9 cellular contexts compared by ENCODE assay signal in genomic region chr2:237590272-237591020, GRCh38. TPM values are rescaled to one million over a fixed set of nuclear protein-coding genes. Genes with fewer than 3 reads are reported as not detected.
DNase-seq lines count a peak whose midpoint lies in the region; FAIRE-seq lines count a peak whose summit lies in the region.
"Had no signal": no experiment of that assay in that cellular context is flagged by ENCODE, and none has a peak within 500 bp of the region (broad histone marks: within the 10 kb centered on the region; RNA-seq: fewer than 3 reads in every experiment).

RAB17 (minus strand) TSS chr2:237590734; CDS start chr2:237586154, 4,580 bp downstream.

- H3K27me3 ChIP-seq in layer of hippocampus (ENCODE audit: control insufficient read depth, insufficient read depth, low read length), result no peaks in the 10 kb centered on the region

- H3K36me3 Mint-ChIP-seq in activated CD4-positive, alpha-beta T cell treated with anti-CD3 and anti-CD28 coated beads, Interleukin-2, amount 10 ng/mL, durations not matched to agents 24 days and 14 days (ENCODE audit: low read depth), result no peaks in the 10 kb centered on the region

- peak within 1 kb of the TSS; percentile 4 for H3K27ac ChIP-seq in layer of hippocampus (ENCODE audit: low read depth, low read length)

- H3K9me3 Mint-ChIP-seq in activated CD4-positive, alpha-beta T cell treated with anti-CD3 and anti-CD28 coated beads, Interleukin-2, amount 10 ng/mL, durations not matched to agents 24 days and 14 days, result no peaks in the 10 kb centered on the region

- peaks cover 10% of the 10 kb centered on the region for H3K4me1 Mint-ChIP-seq in activated CD4-positive, alpha-beta T cell treated with anti-CD3 and anti-CD28 coated beads, Interleukin-2, amount 10 ng/mL, durations not matched to agents 24 days and 14 days

- no peak for FAIRE-seq in urothelium cell line (lab: Jason Lieb, UNC)

- no peak for DNase-seq in activated CD4-positive, alpha-beta T cell treated with anti-CD3 and anti-CD28 coated beads, Interleukin-2, amount 10 ng/mL, durations not matched to agents 24 days and 14 days
- no peak for DNase-seq in activated CD4-positive, alpha-beta T cell treated with anti-CD3 and anti-CD28 coated beads for 4 hours
- peak; percentile 65 for DNase-seq in astrocyte of the hippocampus (ENCODE audit: low read depth, low spot score)
- peak; percentile 54 for DNase-seq in urothelium cell line (ENCODE audit: low spot score)
- DNase-seq in amniotic stem cell (lab: John Stamatoyannopoulos, UW), result no peak
- no peak for DNase-seq in NCI-H1694 treated with DMSO at 0.1 percent for 48 hours (lab: John Stamatoyannopoulos, UW)
- no peak for DNase-seq in stimulated activated CD4-positive, alpha-beta T cell treated with anti-CD3 and anti-CD28 coated beads, Interleukin-4, amount 100 ng/mL, for 1 hour

- H3K27me3 Mint-ChIP-seq in activated CD4-positive, alpha-beta T cell treated with anti-CD3 and anti-CD28 coated beads, Interleukin-2, amount 10 ng/mL, durations not matched to agents 24 days and 14 days, result peaks cover 14% of the 10 kb centered on the region

- intact Hi-C loops in activated CD4-positive, alpha-beta T cell treated with anti-CD3 and anti-CD28 coated beads, Interleukin-2, amount 10 ng/mL, durations not matched to agents 24 days and 14 days (cut with micrococcal nuclease), result no loop called here

- peak within 1 kb of the TSS; percentile 14 for H3K4me3 Mint-ChIP-seq in activated CD4-positive, alpha-beta T cell treated with anti-CD3 and anti-CD28 coated beads, Interleukin-2, amount 10 ng/mL, durations not matched to agents 24 days and 14 days
- H3K4me3 Mint-ChIP-seq: neural crest cell had no signal

- peak within 1 kb of the TSS; percentile 32 for H3K27ac Mint-ChIP-seq in activated CD4-positive, alpha-beta T cell treated with anti-CD3 and anti-CD28 coated beads, Interleukin-2, amount 10 ng/mL, durations not matched to agents 24 days and 14 days

RNA-seq across cellular contexts. Expression of gene RAB17, which starts in this region (rescaled TPM):
- 0.26 TPM in 1 of 2 replicates, not detected in the other for total RNA-seq in activated CD4-positive, alpha-beta T cell treated with anti-CD3 and anti-CD28 coated beads, Interleukin-2, amount 10 ng/mL, durations not matched to agents 24 days and 14 days
- total RNA-seq: neural crest cell had no signal

Comparison
In these comparisons a context has a peak if more than half of its experiments do, and no peak if none do; other contexts are left out.
1. DNase-seq: peak in astrocyte of the hippocampus (single experiment) and urothelium cell line (single experiment); none in activated CD4-positive, alpha-beta T cell treated with anti-CD3 and anti-CD28 coated beads, Interleukin-2, amount 10 ng/mL, durations not matched to agents 24 days and 14 days (single experiment), activated CD4-positive, alpha-beta T cell treated with anti-CD3 and anti-CD28 coated beads for 4 hours (0 of 2), amniotic stem cell (single experiment), NCI-H1694 treated with DMSO at 0.1 percent for 48 hours (single experiment) and stimulated activated CD4-positive, alpha-beta T cell treated with anti-CD3 and anti-CD28 coated beads, Interleukin-4, amount 100 ng/mL, for 1 hour (single experiment).